Comparison of ENCODE assay signal across 24 cellular contexts in genomic region chr22:49492308-49492707, GRCh38.
"Had no signal": no experiment of that assay in that cellular context is flagged by ENCODE, and none has a peak within 500 bp of the region (broad histone marks: within the 10 kb centered on the region; RNA-seq: fewer than 3 reads in every experiment).

No MANE protein-coding gene starts in this region.

- H3K4me3 Mint-ChIP-seq: activated CD4-positive, alpha-beta memory T cell treated with anti-CD3 and anti-CD28 coated beads for 36 hours; activated CD4-positive, alpha-beta T cell treated with anti-CD3 and anti-CD28 coated beads for 36 hours; activated CD4-positive, alpha-beta T cell treated with anti-CD3 and anti-CD28 coated beads, Interleukin-2, amount 10 ng/mL, durations not matched to agents 24 days and 14 days; activated CD8-positive, alpha-beta T cell treated with anti-CD3 and anti-CD28 coated beads, Interleukin-2, amount 10 ng/mL, durations not matched to agents 7 days and 5 days; activated naive CD8-positive, alpha-beta T cell; activated T-cell treated with anti-CD3 and anti-CD28 coated beads, Interleukin-2, amount 50 U/mL, for 4 hours; activated T-helper 17 cell treated with anti-CD3 and anti-CD28 coated beads, Interleukin-2, amount 50 U/mL, for 72 hours; endodermal cell; T-helper 17 cell; T-helper 2 cell treated with Interferon-gamma antibody and Interleukin-4, amounts not matched to agents 5 μg/mL and 100 μg/mL, for 36 hours had no signal

- H3K36me3 Mint-ChIP-seq: activated CD4-positive, alpha-beta memory T cell treated with anti-CD3 and anti-CD28 coated beads for 36 hours had no signal

- ATAC-seq: activated CD4-positive, alpha-beta T cell treated with anti-CD3 and anti-CD28 coated beads for 36 hours; activated CD8-positive, alpha-beta T cell treated with anti-CD3 and anti-CD28 coated beads, Interleukin-2, amount 10 ng/mL, durations not matched to agents 7 days and 5 days; activated T-cell treated with anti-CD3 and anti-CD28 coated beads, Interleukin-2, amount 50 U/mL, for 4 hours; activated T-helper 17 cell treated with anti-CD3 and anti-CD28 coated beads, Interleukin-2, amount 50 U/mL, for 72 hours; esophagus mucosa; T-helper 17 cell had no signal

- H3K27me3 Mint-ChIP-seq: activated CD4-positive, alpha-beta memory T cell treated with anti-CD3 and anti-CD28 coated beads for 36 hours; activated CD4-positive, alpha-beta T cell treated with anti-CD3 and anti-CD28 coated beads for 36 hours; activated CD4-positive, alpha-beta T cell treated with anti-CD3 and anti-CD28 coated beads, Interleukin-2, amount 10 ng/mL, durations not matched to agents 24 days and 14 days; activated naive CD8-positive, alpha-beta T cell; activated T-helper 17 cell treated with anti-CD3 and anti-CD28 coated beads, Interleukin-2, amount 50 U/mL, for 72 hours; T-helper 17 cell had no signal

- H3K9me3 Mint-ChIP-seq: activated CD4-positive, alpha-beta memory T cell treated with anti-CD3 and anti-CD28 coated beads for 36 hours; activated CD4-positive, alpha-beta T cell treated with anti-CD3 and anti-CD28 coated beads, Interleukin-2, amount 10 ng/mL, durations not matched to agents 24 days and 14 days; activated T-helper 17 cell treated with anti-CD3 and anti-CD28 coated beads, Interleukin-2, amount 50 U/mL, for 72 hours; endodermal cell; T-helper 2 cell treated with Interferon-gamma antibody and Interleukin-4, amounts not matched to agents 5 μg/mL and 100 μg/mL, for 36 hours had no signal

- H3K4me1 Mint-ChIP-seq: activated CD4-positive, alpha-beta T cell treated with anti-CD3 and anti-CD28 coated beads for 36 hours; activated CD4-positive, alpha-beta T cell treated with anti-CD3 and anti-CD28 coated beads, Interleukin-2, amount 10 ng/mL, durations not matched to agents 24 days and 14 days; activated T-helper 17 cell treated with anti-CD3 and anti-CD28 coated beads, Interleukin-2, amount 50 U/mL, for 72 hours had no signal

- H3K27ac ChIP-seq: brain microvascular endothelial cell had no signal

- H3K36me3 ChIP-seq: brain microvascular endothelial cell had no signal

- H3K27me3 ChIP-seq: brain microvascular endothelial cell had no signal

- H3K27ac Mint-ChIP-seq: activated CD4-positive, alpha-beta memory T cell treated with anti-CD3 and anti-CD28 coated beads for 36 hours; activated CD4-positive, alpha-beta T cell treated with anti-CD3 and anti-CD28 coated beads for 36 hours; activated CD4-positive, alpha-beta T cell treated with anti-CD3 and anti-CD28 coated beads, Interleukin-2, amount 10 ng/mL, durations not matched to agents 24 days and 14 days; activated CD8-positive, alpha-beta T cell treated with anti-CD3 and anti-CD28 coated beads, Interleukin-2, amount 10 ng/mL, durations not matched to agents 7 days and 5 days; activated naive CD8-positive, alpha-beta T cell; activated T-helper 17 cell treated with anti-CD3 and anti-CD28 coated beads, Interleukin-2, amount 50 U/mL, for 72 hours; endodermal cell; T-helper 17 cell; T-helper 2 cell treated with Interferon-gamma antibody and Interleukin-4, amounts not matched to agents 5 μg/mL and 100 μg/mL, for 36 hours had no signal

- DNase-seq: activated CD4-positive, alpha-beta memory T cell treated with anti-CD3 and anti-CD28 coated beads for 36 hours; activated CD4-positive, alpha-beta T cell treated with anti-CD3 and anti-CD28 coated beads for 36 hours; activated CD4-positive, alpha-beta T cell treated with anti-CD3 and anti-CD28 coated beads, Interleukin-2, amount 10 ng/mL, durations not matched to agents 24 days and 14 days; activated CD4-positive, CD25-positive, alpha-beta regulatory T cell; activated CD4-positive, CD25-positive, alpha-beta regulatory T cell treated with anti-CD3 and anti-CD28 coated beads, Interleukin-2, amount 50 U/mL, for 72 hours; activated CD8-positive, alpha-beta T cell treated with anti-CD3 and anti-CD28 coated beads, Interleukin-2, amount 10 ng/mL, durations not matched to agents 7 days and 5 days; activated effector memory CD4-positive, alpha-beta T cell treated with Interleukin-2 at 50 U/mL for 16 hours; activated gamma-delta T cell treated with Interleukin-2 at 50 U/mL for 16 hours; activated naive CD4-positive, alpha-beta T cell treated with anti-CD3 and anti-CD28 coated beads, Interleukin-2, amount 50 U/mL, for 16 hours; activated naive CD4-positive, alpha-beta T cell treated with Interleukin-2 at 50 U/mL for 16 hours; activated T-cell treated with anti-CD3 and anti-CD28 coated beads, Interleukin-2, amount 50 U/mL, for 4 hours; brain microvascular endothelial cell; caudate nucleus; effector memory CD4-positive, alpha-beta T cell; endodermal cell; foreskin fibroblast; head of caudate nucleus; T-helper 1 cell; T-helper 17 cell; T1000 had no signal
